21 cellular contexts compared by ENCODE assay signal in the genomic region with DNA sequence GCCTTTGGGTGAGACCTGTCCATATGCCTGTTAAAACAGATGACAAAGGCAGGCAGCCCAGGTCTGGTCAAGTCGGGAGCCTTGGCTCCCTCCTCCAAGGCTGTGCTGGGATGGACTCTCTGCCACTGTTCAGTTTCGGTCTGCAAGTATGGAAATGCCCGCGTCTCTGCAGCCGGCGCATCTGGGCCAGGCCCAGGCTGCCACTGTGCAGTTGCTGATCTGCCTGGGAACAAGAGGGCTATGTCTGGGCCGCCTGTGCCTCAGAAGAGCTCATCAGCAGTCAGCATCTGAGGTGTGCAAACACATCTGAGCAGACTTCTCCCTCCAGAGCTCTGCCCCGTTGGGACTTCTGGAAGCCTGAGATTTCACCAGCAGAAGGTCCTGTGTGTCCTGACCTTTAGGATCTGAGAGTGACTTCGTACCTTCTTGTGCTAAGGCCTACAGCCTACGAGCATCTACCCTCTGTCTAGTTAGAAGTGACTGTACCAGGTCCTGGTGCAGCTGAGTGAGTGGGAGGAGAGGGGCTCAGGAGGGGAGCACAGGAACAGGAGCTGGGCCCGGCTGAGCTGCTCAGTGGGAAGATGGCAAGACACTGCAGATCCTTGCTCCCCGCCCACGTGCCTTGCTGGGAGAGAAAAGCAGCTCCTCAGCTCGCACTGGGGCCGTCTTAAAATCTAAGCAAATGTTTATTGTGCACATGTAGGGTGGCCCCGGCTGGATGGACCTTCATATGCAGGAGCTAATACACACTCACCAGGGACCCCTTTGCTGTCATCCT. TPM values are rescaled to one million over a fixed set of nuclear protein-coding genes. Genes with fewer than 3 reads are reported as not detected.
DNase-seq lines count a peak whose midpoint lies in the region; ATAC-seq and TF ChIP-seq lines count a peak whose summit lies in the region.
"Had no signal": no experiment of that assay in that cellular context is flagged by ENCODE, and none has a peak within 500 bp of the region (broad histone marks: within the 10 kb centered on the region; RNA-seq: fewer than 3 reads in every experiment).

No MANE protein-coding gene starts in this region.

- POLR2A ChIA-PET in HEK293 (lab: Yijun Ruan, JAX) = no interaction called here

- DNase-seq in medulla oblongata (ENCODE audit: extremely low spot score) (peak; percentile 72), sciatic nerve (ENCODE audit: low spot score) (no peak), SHP77 treated with DMSO at 0.1 percent for 48 hours (lab: John Stamatoyannopoulos, UW) (no peak)
- no peak for DNase-seq in activated naive CD4-positive, alpha-beta T cell treated with anti-CD3 and anti-CD28 coated beads, Interleukin-2, amount 50 U/mL, for 16 hours
- DNase-seq: activated CD4-positive, CD25-positive, alpha-beta regulatory T cell treated with anti-CD3 and anti-CD28 coated beads, Interleukin-2, amount 50 U/mL, for 72 hours; activated naive CD4-positive, alpha-beta T cell treated with anti-CD3 and anti-CD28 coated beads, Interleukin-2, amount 10 ng/mL, durations not matched to agents 7 days and 5 days; activated T-cell treated with anti-CD3 and anti-CD28 coated beads, Interleukin-2, amount 50 U/mL, for 48 hours; Caco-2; MG63; natural killer cell; NCI-H1436 treated with DMSO at 0.1 percent for 48 hours; NCI-H524; stimulated activated CD4-positive, alpha-beta T cell treated with anti-CD3 and anti-CD28 coated beads, Interleukin-4, amount 100 ng/mL, for 1 hour; SW 1271; upper lobe of left lung had no signal

- ATAC-seq in sciatic nerve (peak; percentile 30), HG02981 (IDR thresholded peaks at IDR 0.05; ENCODE audit: unreplicated experiment) (no peak), HG03520 (IDR thresholded peaks at IDR 0.05; ENCODE audit: unreplicated experiment) (no peak)
- ATAC-seq: natural killer cell had no signal

- CTCF ChIA-PET in HEK293 (lab: Yijun Ruan, JAX) = interaction anchor here (1.0 kb wide), 1 partner anchor 12 kb away, joined by 3 read pairs; no protein-coding TSS in a partner anchor

- no peaks in the 10 kb centered on the region for H3K9me3 ChIP-seq in HEK293 (ENCODE audit: control insufficient read depth, insufficient read depth, low read depth, low read length)
- H3K9me3 ChIP-seq: prostate gland, upper lobe of left lung had no signal

- H3K36me3 ChIP-seq in HEK293 (ENCODE audit: control insufficient read depth in 2 of 2, insufficient read depth in 1 of 2, low read length in 2 of 2) = peaks cover 0 to 3% of the 10 kb centered on the region in 2 experiments; a peak in 1 of 3 replicates
- H3K36me3 ChIP-seq: MG63, prostate gland, upper lobe of left lung had no signal

- no peak for TF ChIP-seq CTCF in HEK293 (tag by site-specific recombination; IDR thresholded peaks at IDR 0.05)

- H3K4me1 ChIP-seq in HEK293 (ENCODE audit: control insufficient read depth, insufficient read depth, low read length) = no peaks in the 10 kb centered on the region
- H3K4me1 ChIP-seq: Caco-2, prostate gland, upper lobe of left lung had no signal

- no peak overlapping the region for H3K27ac ChIP-seq in HEK293 (ENCODE audit: extremely low read depth, low read depth, low read length)
- peak overlapping the region; percentile 87 for H3K27ac ChIP-seq in cingulate gyrus (ENCODE audit: low read depth, low read length)
- H3K27ac ChIP-seq: hepatocyte, prostate gland, upper lobe of left lung had no signal

- no peak overlapping the region for H3K4me3 ChIP-seq in HEK293 (ENCODE audit: low read depth, low read length)
- H3K4me3 ChIP-seq: hepatocyte, MG63, prostate gland, upper lobe of left lung had no signal

- intact Hi-C loops in sciatic nerve (cut with DNase I) = no loop called here

TF ChIP-seq in HEK293, 187 proteins besides CTCF, POLR2A, EP300 and RAD21:
- TF ChIP-seq ZFHX2 (tag by site-specific recombination; conservative IDR thresholded peaks at IDR 0.05) (peak; percentile 43), ZNF677 (tag by site-specific recombination; IDR thresholded peaks at IDR 0.05) (no peak), SCRT1 (tag by site-specific recombination; IDR thresholded peaks at IDR 0.05; ENCODE audit: borderline replicate concordance) (no peak), ZNF16 (tag by site-specific recombination; IDR thresholded peaks at IDR 0.05; ENCODE audit: low read depth) (no peak), EGR2 (tag by site-specific recombination; IDR thresholded peaks at IDR 0.05; ENCODE audit: low read depth) (peak; percentile 51)

RNA-seq across cellular contexts. Expression of a gene that starts 50.9 kb away (rescaled TPM):
- 99.7 TPM for total RNA-seq in sciatic nerve
